2 cellular contexts compared by ENCODE assay signal in genomic region chr17:57553525-57553924, GRCh38.
TF ChIP-seq lines count a peak whose summit lies in the region.

No MANE protein-coding gene starts in this region.

TF ChIP-seq in IMR-90, 13 proteins besides CTCF, POLR2A, EP300 and RAD21 (continued from another document):
- TF ChIP-seq, protein P1, sequence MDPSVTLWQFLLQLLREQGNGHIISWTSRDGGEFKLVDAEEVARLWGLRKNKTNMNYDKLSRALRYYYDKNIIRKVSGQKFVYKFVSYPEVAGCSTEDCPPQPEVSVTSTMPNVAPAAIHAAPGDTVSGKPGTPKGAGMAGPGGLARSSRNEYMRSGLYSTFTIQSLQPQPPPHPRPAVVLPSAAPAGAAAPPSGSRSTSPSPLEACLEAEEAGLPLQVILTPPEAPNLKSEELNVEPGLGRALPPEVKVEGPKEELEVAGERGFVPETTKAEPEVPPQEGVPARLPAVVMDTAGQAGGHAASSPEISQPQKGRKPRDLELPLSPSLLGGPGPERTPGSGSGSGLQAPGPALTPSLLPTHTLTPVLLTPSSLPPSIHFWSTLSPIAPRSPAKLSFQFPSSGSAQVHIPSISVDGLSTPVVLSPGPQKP (IDR thresholded peaks at IDR 0.05; ENCODE audit: borderline replicate concordance, low read depth, low read length), result no peak
- no peak for TF ChIP-seq CHD1 (IDR thresholded peaks at IDR 0.05; ENCODE audit: low read depth, low read length)
- TF ChIP-seq FOS (IDR thresholded peaks at IDR 0.05; ENCODE audit: low read depth, low read length), result no peak
- no peak for TF ChIP-seq NFE2L2 (IDR thresholded peaks at IDR 0.05; ENCODE audit: low read depth, low read length)
- TF ChIP-seq MAFK (IDR thresholded peaks at IDR 0.05; ENCODE audit: low read depth, low read length), result no peak

TF ChIP-seq in WTC11, 78 proteins besides CTCF, POLR2A, EP300 and RAD21 (continued from another document):
- TF ChIP-seq, protein P2, sequence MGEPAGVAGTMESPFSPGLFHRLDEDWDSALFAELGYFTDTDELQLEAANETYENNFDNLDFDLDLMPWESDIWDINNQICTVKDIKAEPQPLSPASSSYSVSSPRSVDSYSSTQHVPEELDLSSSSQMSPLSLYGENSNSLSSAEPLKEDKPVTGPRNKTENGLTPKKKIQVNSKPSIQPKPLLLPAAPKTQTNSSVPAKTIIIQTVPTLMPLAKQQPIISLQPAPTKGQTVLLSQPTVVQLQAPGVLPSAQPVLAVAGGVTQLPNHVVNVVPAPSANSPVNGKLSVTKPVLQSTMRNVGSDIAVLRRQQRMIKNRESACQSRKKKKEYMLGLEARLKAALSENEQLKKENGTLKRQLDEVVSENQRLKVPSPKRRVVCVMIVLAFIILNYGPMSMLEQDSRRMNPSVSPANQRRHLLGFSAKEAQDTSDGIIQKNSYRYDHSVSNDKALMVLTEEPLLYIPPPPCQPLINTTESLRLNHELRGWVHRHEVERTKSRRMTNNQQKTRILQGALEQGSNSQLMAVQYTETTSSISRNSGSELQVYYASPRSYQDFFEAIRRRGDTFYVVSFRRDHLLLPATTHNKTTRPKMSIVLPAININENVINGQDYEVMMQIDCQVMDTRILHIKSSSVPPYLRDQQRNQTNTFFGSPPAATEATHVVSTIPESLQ (CRISPR knock-in tag; IDR thresholded peaks at IDR 0.05), result no peak
- TF ChIP-seq, protein P3, sequence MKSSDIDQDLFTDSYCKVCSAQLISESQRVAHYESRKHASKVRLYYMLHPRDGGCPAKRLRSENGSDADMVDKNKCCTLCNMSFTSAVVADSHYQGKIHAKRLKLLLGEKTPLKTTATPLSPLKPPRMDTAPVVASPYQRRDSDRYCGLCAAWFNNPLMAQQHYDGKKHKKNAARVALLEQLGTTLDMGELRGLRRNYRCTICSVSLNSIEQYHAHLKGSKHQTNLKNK (CRISPR knock-in tag; IDR thresholded peaks at IDR 0.05), result no peak
- TF ChIP-seq SOX15 (CRISPR knock-in tag; IDR thresholded peaks at IDR 0.05), result no peak
- no peak for TF ChIP-seq ARID4B (CRISPR knock-in tag; IDR thresholded peaks at IDR 0.05; ENCODE audit: borderline replicate concordance)
- no peak for TF ChIP-seq CREM (CRISPR knock-in tag; IDR thresholded peaks at IDR 0.05)
